In genomic region chr22:30867746-30868662, GRCh38 we compare ENCODE assay signal across 21 cellular contexts.
DNase-seq lines count a peak whose midpoint lies in the region; ATAC-seq and TF ChIP-seq lines count a peak whose summit lies in the region.
"Had no signal": no experiment of that assay in that cellular context is flagged by ENCODE, and none has a peak within 500 bp of the region (broad histone marks: within the 10 kb centered on the region; RNA-seq: fewer than 3 reads in every experiment).

No MANE protein-coding gene starts in this region.

- H3K4me1 ChIP-seq in right cardiac atrium (ENCODE audit: control insufficient read depth, insufficient read depth, low read length): no peaks in the 10 kb centered on the region
- H3K4me1 ChIP-seq in left ventricle myocardium inferior: no peaks in the 10 kb centered on the region
- H3K4me1 ChIP-seq in aorta (ENCODE audit: control insufficient read depth in 1 of 2, insufficient read depth in 2 of 2, low read length in 2 of 2): no peaks in the 10 kb centered on the region
- H3K4me1 ChIP-seq: esophagus squamous epithelium had no signal

- H3K36me3 ChIP-seq in left ventricle myocardium inferior (no peaks in the 10 kb centered on the region), aorta (ENCODE audit: control insufficient read depth in 1 of 2, insufficient read depth in 2 of 2, low read length in 1 of 2) (no peaks in the 10 kb centered on the region)
- H3K36me3 ChIP-seq: esophagus squamous epithelium had no signal

- H3K27ac ChIP-seq in right cardiac atrium (ENCODE audit: low read length): no peak overlapping the region
- no peak overlapping the region for H3K27ac ChIP-seq in left ventricle myocardium inferior (replicated peaks)
- H3K27ac ChIP-seq in dorsolateral prefrontal cortex: peak overlapping the region in 47 of 59 donors; percentile 3 to 83 (median 57)
- no peak overlapping the region for H3K27ac ChIP-seq in aorta (ENCODE audit: low read depth in 1 of 2, low read length in 2 of 2)
- H3K27ac ChIP-seq: esophagus squamous epithelium, HL-60 had no signal

- H3K9me3 ChIP-seq in right cardiac atrium (ENCODE audit: control insufficient read depth, low read length): no peaks in the 10 kb centered on the region
- H3K9me3 ChIP-seq in left ventricle myocardium inferior (replicated peaks): no peaks in the 10 kb centered on the region
- H3K9me3 ChIP-seq in aorta (ENCODE audit: control insufficient read depth, low read length): no peaks in the 10 kb centered on the region
- H3K9me3 ChIP-seq: esophagus squamous epithelium had no signal

- DNase-seq in right cardiac atrium: peak in 2 of 3 donors; percentile 23 to 24
- DNase-seq in left ventricle myocardium inferior: no peak
- peak in 7 of 10 donors; percentile 2 to 33 (median 22) for DNase-seq in dorsolateral prefrontal cortex
- no peak for DNase-seq in osteocyte (ENCODE audit: extremely low spot score, unreplicated experiment)
- peak; percentile 26 to 73 for DNase-seq in aorta
- no peak for DNase-seq in stimulated activated CD4-positive, alpha-beta T cell treated with anti-CD3 and anti-CD28 coated beads, Interleukin-4, amount 100 ng/mL, for 24 hours
- DNase-seq in activated CD4-positive, alpha-beta T cell treated with anti-CD3 and anti-CD28 coated beads for 4 hours: no peak
- DNase-seq: activated CD4-positive, alpha-beta T cell treated with anti-CD3 and anti-CD28 coated beads, Interleukin-2, amount 10 ng/mL, durations not matched to agents 7 days and 5 days; activated gamma-delta T cell treated with Interleukin-2 at 50 U/mL for 16 hours; amniotic stem cell; CD8-positive, alpha-beta T cell; DMS79; effector CD4-positive, alpha-beta T cell; esophagus squamous epithelium; MV-4-11; small intestine; stimulated activated CD4-positive, alpha-beta T cell treated with anti-CD3 and anti-CD28 coated beads, Interleukin-4, amount 100 ng/mL, for 1 hour; T-cell had no signal

- H3K4me1 Mint-ChIP-seq in osteocyte (ENCODE audit: unreplicated experiment): peaks cover 16% of the 10 kb centered on the region
- H3K4me1 Mint-ChIP-seq: central memory CD8-positive, alpha-beta T cell; T-cell had no signal

- H3K27me3 ChIP-seq in right cardiac atrium (ENCODE audit: control insufficient read depth, insufficient read depth): no peaks in the 10 kb centered on the region
- no peaks in the 10 kb centered on the region for H3K27me3 ChIP-seq in left ventricle myocardium inferior (ENCODE audit: low read depth)
- no peaks in the 10 kb centered on the region for H3K27me3 ChIP-seq in dorsolateral prefrontal cortex
- H3K27me3 ChIP-seq in aorta (ENCODE audit: control insufficient read depth in 1 of 2, insufficient read depth in 2 of 2, low read length in 1 of 2): no peaks in the 10 kb centered on the region
- H3K27me3 ChIP-seq: esophagus squamous epithelium had no signal

- 94% methylated on average over 19 of the region's 19 CpGs for WGBS in right cardiac atrium
- WGBS in aorta, 2 donors: 89 to 91% methylated on average over 19 of the region's 19 CpGs

- peak overlapping the region; percentile 91 for H3K27ac Mint-ChIP-seq in osteocyte (ENCODE audit: unreplicated experiment)
- H3K27ac Mint-ChIP-seq: activated CD4-positive, alpha-beta T cell treated with anti-CD3 and anti-CD28 coated beads, Interleukin-2, amount 10 ng/mL, durations not matched to agents 7 days and 5 days; CD8-positive, alpha-beta T cell; T-cell had no signal

- no peak overlapping the region for H3K4me3 Mint-ChIP-seq in osteocyte (ENCODE audit: unreplicated experiment)
- H3K4me3 Mint-ChIP-seq: activated CD4-positive, alpha-beta T cell treated with anti-CD3 and anti-CD28 coated beads, Interleukin-2, amount 10 ng/mL, durations not matched to agents 7 days and 5 days; CD8-positive, alpha-beta T cell; central memory CD8-positive, alpha-beta T cell; T-cell had no signal

- H3K9me3 Mint-ChIP-seq in osteocyte (ENCODE audit: unreplicated experiment): no peaks in the 10 kb centered on the region
- H3K9me3 Mint-ChIP-seq: activated CD4-positive, alpha-beta T cell treated with anti-CD3 and anti-CD28 coated beads, Interleukin-2, amount 10 ng/mL, durations not matched to agents 7 days and 5 days; CD8-positive, alpha-beta T cell; central memory CD8-positive, alpha-beta T cell; T-cell had no signal

- ATAC-seq in right cardiac atrium: no peak
- no peak for ATAC-seq in aorta (ENCODE audit: low FRiP score)
- no peak for ATAC-seq in GM21723 (IDR thresholded peaks at IDR 0.05; ENCODE audit: unreplicated experiment)
- ATAC-seq: CD8-positive, alpha-beta T cell; T-cell had no signal

- no peaks in the 10 kb centered on the region for H3K36me3 Mint-ChIP-seq in osteocyte (ENCODE audit: unreplicated experiment)
- H3K36me3 Mint-ChIP-seq: CD8-positive, alpha-beta T cell; T-cell had no signal

- H3K4me3 ChIP-seq in right cardiac atrium (ENCODE audit: low read length) (no peak overlapping the region), left ventricle myocardium inferior (no peak overlapping the region), dorsolateral prefrontal cortex (no peak overlapping the region), aorta (ENCODE audit: low read length in 2 of 2) (no peak overlapping the region)
- H3K4me3 ChIP-seq: esophagus squamous epithelium had no signal

- H3K27me3 Mint-ChIP-seq in osteocyte (ENCODE audit: unreplicated experiment): no peaks in the 10 kb centered on the region
- H3K27me3 Mint-ChIP-seq: activated CD4-positive, alpha-beta T cell treated with anti-CD3 and anti-CD28 coated beads, Interleukin-2, amount 10 ng/mL, durations not matched to agents 7 days and 5 days; central memory CD8-positive, alpha-beta T cell; T-cell had no signal

- intact Hi-C loops in right cardiac atrium (cut with DNase I) (no loop called here), left ventricle myocardium inferior (cut with micrococcal nuclease) (no loop called here), dorsolateral prefrontal cortex (cut with DNase I) (no loop called here), aorta (cut with DNase I) (no loop called here)

- TF ChIP-seq CTCF in left ventricle myocardium inferior (IDR thresholded peaks at IDR 0.05; ENCODE audit: borderline replicate concordance): no peak
- TF ChIP-seq CTCF in dorsolateral prefrontal cortex (IDR thresholded peaks at IDR 0.05 in 54 of 56, conservative IDR thresholded peaks at IDR 0.05 in 2 of 56; ENCODE audit: low read depth in 1 of 56, partially characterized antibody in 56 of 56): no peak
- TF ChIP-seq CTCF in osteocyte (IDR thresholded peaks at IDR 0.05): no peak

Comparison
In these comparisons a context has a peak if more than half of its experiments do, and no peak if none do; other contexts are left out.
1. DNase-seq: peak in right cardiac atrium (2 of 3), dorsolateral prefrontal cortex (7 of 10) and aorta (2 of 2); none in left ventricle myocardium inferior (single experiment), osteocyte (single experiment), stimulated activated CD4-positive, alpha-beta T cell treated with anti-CD3 and anti-CD28 coated beads, Interleukin-4, amount 100 ng/mL, for 24 hours (single experiment) and activated CD4-positive, alpha-beta T cell treated with anti-CD3 and anti-CD28 coated beads for 4 hours (0 of 2).
2. H3K27ac ChIP-seq: peak in dorsolateral prefrontal cortex (47 of 59); none in right cardiac atrium (single experiment), left ventricle myocardium inferior (single experiment) and aorta (0 of 2).